In the genomic region with DNA sequence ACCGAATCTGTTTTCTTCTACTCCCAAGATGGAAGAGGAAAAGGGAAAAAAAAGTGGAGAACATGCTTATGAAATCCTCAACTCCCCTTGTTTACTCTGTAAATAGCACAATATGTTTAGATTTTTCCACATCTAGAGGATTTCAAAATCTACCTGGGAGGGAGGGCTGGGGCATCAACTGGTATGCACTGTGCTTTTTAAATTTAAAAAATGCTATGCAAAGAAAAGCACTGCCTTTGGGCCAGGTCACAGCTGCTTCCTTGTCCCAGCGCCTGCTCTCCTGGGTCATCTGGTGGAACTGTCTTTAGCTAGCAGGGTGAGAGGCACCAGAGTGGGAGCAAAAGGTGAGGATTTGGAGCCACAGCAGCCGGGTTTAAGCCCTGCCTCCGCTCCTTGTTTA, we compare ENCODE assay signal across 28 cellular contexts.
"Had no signal": no experiment of that assay in that cellular context is flagged by ENCODE, and none has a peak within 500 bp of the region (broad histone marks: within the 10 kb centered on the region; RNA-seq: fewer than 3 reads in every experiment).

No MANE protein-coding gene starts in this region.

- ATAC-seq: effector memory CD8-positive, alpha-beta T cell; esophagus mucosa; foreskin keratinocyte; gastrocnemius medialis; heart left ventricle; heart right ventricle had no signal

- H3K4me3 ChIP-seq: colonic mucosa, coronary artery, dorsolateral prefrontal cortex, esophagus muscularis mucosa, esophagus squamous epithelium, gastrocnemius medialis, gastroesophageal sphincter, heart left ventricle, heart right ventricle had no signal

- DNase-seq: colonic mucosa; cortex of kidney; dermis blood vessel endothelial cell; dorsolateral prefrontal cortex; effector CD4-positive, alpha-beta T cell; effector CD8-positive, alpha-beta T cell; effector memory CD4-positive, alpha-beta T cell; effector memory CD8-positive, alpha-beta T cell; endodermal cell; erythroblast; esophagus squamous epithelium; foreskin fibroblast; foreskin keratinocyte; foreskin melanocyte; gastrocnemius medialis; glutamatergic neuron; head of caudate nucleus; heart left ventricle; heart right ventricle had no signal

- FAIRE-seq: colon, endometrium, endothelial cell of umbilical vein, frontal cortex had no signal

- H3K27ac ChIP-seq: colonic mucosa, coronary artery, dorsolateral prefrontal cortex, epithelial cell of prostate, esophagus muscularis mucosa, esophagus squamous epithelium, foreskin keratinocyte, gastrocnemius medialis, gastroesophageal sphincter, heart left ventricle, heart right ventricle had no signal

- H3K36me3 ChIP-seq: colonic mucosa, esophagus muscularis mucosa, esophagus squamous epithelium, gastrocnemius medialis, gastroesophageal sphincter, heart left ventricle, heart right ventricle had no signal

- H3K4me1 ChIP-seq: colonic mucosa, esophagus muscularis mucosa, esophagus squamous epithelium, foreskin keratinocyte, gastrocnemius medialis, gastroesophageal sphincter, heart left ventricle, heart right ventricle had no signal

- H3K9me3 ChIP-seq: colonic mucosa, esophagus muscularis mucosa, esophagus squamous epithelium, gastrocnemius medialis, gastroesophageal sphincter, heart left ventricle, heart right ventricle had no signal

- H3K27me3 ChIP-seq: colonic mucosa, esophagus muscularis mucosa, esophagus squamous epithelium, foreskin keratinocyte, gastrocnemius medialis had no signal
